ENCODE assay signal across 12 cellular contexts in genomic region chr6:22521035-22521434, GRCh38. TPM values are rescaled to one million over a fixed set of nuclear protein-coding genes. Genes with fewer than 3 reads are reported as not detected.
"Had no signal": no experiment of that assay in that cellular context is flagged by ENCODE, and none has a peak within 500 bp of the region (broad histone marks: within the 10 kb centered on the region; RNA-seq: fewer than 3 reads in every experiment).

No MANE protein-coding gene starts in this region.

- H3K36me3 ChIP-seq: HAP-1 had no signal

- H3K27ac Mint-ChIP-seq: HFFc6, IgD-negative memory B cell had no signal

- H3K36me3 Mint-ChIP-seq: IgD-negative memory B cell had no signal

- H3K4me1 ChIP-seq: HAP-1 had no signal

- H3K4me3 ChIP-seq: GM23248, HAP-1 had no signal

- H3K27me3 Mint-ChIP-seq: IgD-negative memory B cell had no signal

- H3K4me1 Mint-ChIP-seq: IgD-negative memory B cell had no signal

- H3K27ac ChIP-seq: GM23248, HL-60 had no signal

- H2AFZ ChIP-seq: GM23248 had no signal

- ATAC-seq: HCT116, HepG2 had no signal

- H3K4me3 Mint-ChIP-seq: HFFc6, IgD-negative memory B cell had no signal

- H3K9ac ChIP-seq: GM23248 had no signal

- DNase-seq: GM23248, GOT3, H7, HFFc6, KBM-7 had no signal

RNA-seq across cellular contexts. Expression of gene HDGFL1, which starts 48.3 kb away (rescaled TPM):
- total RNA-seq: GM23248, H4, H7, HepG2, HFFc6, HT1080 had no signal
- polyA plus RNA-seq: GM23248, HepG2, IgD-negative memory B cell had no signal
